Comparison of ENCODE assay signal across 21 cellular contexts in the genomic region with DNA sequence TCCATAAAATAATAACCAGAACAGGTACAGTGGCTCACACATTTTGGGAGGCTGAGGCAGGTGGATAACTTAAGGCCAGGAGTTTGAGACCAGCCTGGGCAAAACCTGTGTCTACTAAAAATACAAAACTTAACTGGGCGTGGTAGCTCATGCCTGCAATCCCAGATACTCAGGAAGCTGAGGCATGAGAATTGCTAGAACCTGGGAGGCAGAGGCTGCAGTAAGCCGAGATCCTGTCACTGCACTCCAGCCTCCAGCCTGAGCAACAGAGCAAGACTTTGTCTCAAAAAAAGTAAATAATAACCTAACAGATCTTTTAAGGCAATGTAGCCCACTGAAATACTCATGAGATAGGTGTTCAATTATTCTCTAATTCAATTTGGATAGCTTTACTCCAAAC.
"Had no signal": no experiment of that assay in that cellular context is flagged by ENCODE, and none has a peak within 500 bp of the region (broad histone marks: within the 10 kb centered on the region; RNA-seq: fewer than 3 reads in every experiment).

No MANE protein-coding gene starts in this region.

- DNase-seq: activated CD4-positive, alpha-beta memory T cell treated with anti-CD3 and anti-CD28 coated beads, Interleukin-2, amount 10 ng/mL, durations not matched to agents 7 days and 5 days; activated CD4-positive, alpha-beta T cell treated with anti-CD3 and anti-CD28 coated beads for 36 hours; activated CD4-positive, alpha-beta T cell treated with anti-CD3 and anti-CD28 coated beads, Interleukin-2, amount 50 U/mL, for 1 hour; activated gamma-delta T cell; activated naive CD4-positive, alpha-beta T cell treated with anti-CD3 and anti-CD28 coated beads for 36 hours; activated naive CD8-positive, alpha-beta T cell treated with anti-CD3 and anti-CD28 coated beads for 36 hours; activated T-cell treated with anti-CD3 and anti-CD28 coated beads for 4 hours; activated T-cell treated with anti-CD3 and anti-CD28 coated beads, Interleukin-2, amount 50 U/mL, for 48 hours; caudate nucleus; KG1; MV-4-11; NCI-H1105; NCI-H1436; NCI-H1694 treated with DMSO at 0.1 percent for 48 hours; NCI-H2029 treated with DMSO at 0.1 percent for 48 hours; NCI-H510A treated with DMSO at 0.1 percent for 48 hours; SIG-M5; T-helper 1 cell had no signal

- ATAC-seq: activated CD4-positive, alpha-beta T cell treated with anti-CD3 and anti-CD28 coated beads for 36 hours; activated T-helper 17 cell treated with anti-CD3 and anti-CD28 coated beads, Interleukin-2, amount 50 U/mL, for 72 hours had no signal

- H3K27ac ChIP-seq: SK-N-MC, VCaP had no signal

- H3K4me3 ChIP-seq: SK-N-MC had no signal

- H3K4me3 Mint-ChIP-seq: activated CD4-positive, alpha-beta memory T cell treated with anti-CD3 and anti-CD28 coated beads, Interleukin-2, amount 10 ng/mL, durations not matched to agents 7 days and 5 days; activated CD4-positive, alpha-beta T cell treated with anti-CD3 and anti-CD28 coated beads for 36 hours; activated naive CD4-positive, alpha-beta T cell treated with anti-CD3 and anti-CD28 coated beads for 36 hours; activated naive CD8-positive, alpha-beta T cell treated with anti-CD3 and anti-CD28 coated beads for 36 hours; activated T-helper 17 cell treated with anti-CD3 and anti-CD28 coated beads, Interleukin-2, amount 50 U/mL, for 72 hours had no signal

- H3K27me3 Mint-ChIP-seq: activated CD4-positive, alpha-beta memory T cell treated with anti-CD3 and anti-CD28 coated beads, Interleukin-2, amount 10 ng/mL, durations not matched to agents 7 days and 5 days; activated CD4-positive, alpha-beta T cell treated with anti-CD3 and anti-CD28 coated beads for 36 hours; activated naive CD8-positive, alpha-beta T cell treated with anti-CD3 and anti-CD28 coated beads for 36 hours; activated T-helper 17 cell treated with anti-CD3 and anti-CD28 coated beads, Interleukin-2, amount 50 U/mL, for 72 hours had no signal

- H3K27ac Mint-ChIP-seq: activated CD4-positive, alpha-beta memory T cell treated with anti-CD3 and anti-CD28 coated beads, Interleukin-2, amount 10 ng/mL, durations not matched to agents 7 days and 5 days; activated CD4-positive, alpha-beta T cell treated with anti-CD3 and anti-CD28 coated beads for 36 hours; activated naive CD4-positive, alpha-beta T cell treated with anti-CD3 and anti-CD28 coated beads for 36 hours; activated naive CD8-positive, alpha-beta T cell treated with anti-CD3 and anti-CD28 coated beads for 36 hours; activated T-helper 17 cell treated with anti-CD3 and anti-CD28 coated beads, Interleukin-2, amount 50 U/mL, for 72 hours had no signal

- H3K9me3 Mint-ChIP-seq: activated T-helper 17 cell treated with anti-CD3 and anti-CD28 coated beads, Interleukin-2, amount 50 U/mL, for 72 hours had no signal
